Comparison of ENCODE assay signal across 1 cellular context in genomic region chr16:5398203-5398602, GRCh38.
TF ChIP-seq lines count a peak whose summit lies in the region.

No MANE protein-coding gene starts in this region.

TF ChIP-seq in HepG2, 621 proteins besides CTCF, POLR2A, EP300 and RAD21 (continued from another document):
- TF ChIP-seq ZNF800 (CRISPR knock-in tag; IDR thresholded peaks at IDR 0.05) = no peak
- TF ChIP-seq THAP8 (CRISPR knock-in tag; IDR thresholded peaks at IDR 0.05; ENCODE audit: borderline replicate concordance) = no peak
- peak; percentile 79; the same call in 1 of the 2 replicates for TF ChIP-seq TRIM22 (IDR thresholded peaks at IDR 0.05)
- TF ChIP-seq DPF2 (CRISPR knock-in tag; IDR thresholded peaks at IDR 0.05; ENCODE audit: borderline replicate concordance, low read depth) = no peak
- TF ChIP-seq CERS6 (CRISPR knock-in tag; IDR thresholded peaks at IDR 0.05) = no peak
- TF ChIP-seq ZNF441 (CRISPR knock-in tag; IDR thresholded peaks at IDR 0.05; ENCODE audit: borderline replicate concordance) = no peak
- TF ChIP-seq ZNF256 (CRISPR knock-in tag; conservative IDR thresholded peaks at IDR 0.05) = no peak
- no peak for TF ChIP-seq ZNF142 (CRISPR knock-in tag; IDR thresholded peaks at IDR 0.05)
- TF ChIP-seq NPAS2 (CRISPR knock-in tag; IDR thresholded peaks at IDR 0.05; ENCODE audit: borderline replicate concordance) = no peak
- TF ChIP-seq KDM6A (CRISPR knock-in tag; IDR thresholded peaks at IDR 0.05; ENCODE audit: low read depth) = no peak
- TF ChIP-seq ZNF614 (CRISPR knock-in tag; IDR thresholded peaks at IDR 0.05; ENCODE audit: borderline replicate concordance) = no peak
- TF ChIP-seq NBN (conservative IDR thresholded peaks at IDR 0.05) = peak; percentile 97; the same call in 1 of the 2 replicates
- no peak for TF ChIP-seq ZMAT3 (CRISPR knock-in tag; conservative IDR thresholded peaks at IDR 0.05)
- TF ChIP-seq ZNF207 (IDR thresholded peaks at IDR 0.05; ENCODE audit: borderline replicate concordance) = 0 out of 2 replicates have a peak, but pooled peaks have one; percentile 83
- TF ChIP-seq ZBTB42 (CRISPR knock-in tag; IDR thresholded peaks at IDR 0.05) = no peak
- no peak for TF ChIP-seq ZNF468 (CRISPR knock-in tag; IDR thresholded peaks at IDR 0.05)
- 0 out of 2 replicates have a peak, but pooled peaks have one; percentile 34 for TF ChIP-seq FOXA1 (IDR thresholded peaks at IDR 0.05)
- TF ChIP-seq FOXA1 (CRISPR knock-in tag; IDR thresholded peaks at IDR 0.05) = no peak
- no peak for TF ChIP-seq YEATS4 (CRISPR knock-in tag; IDR thresholded peaks at IDR 0.05; ENCODE audit: borderline replicate concordance)
- TF ChIP-seq AGO1 (IDR thresholded peaks at IDR 0.05; ENCODE audit: low read depth, low read length, poor library complexity, severe bottlenecking) = no peak
- no peak for TF ChIP-seq ZNF367 (CRISPR knock-in tag; IDR thresholded peaks at IDR 0.05; ENCODE audit: borderline replicate concordance)
- no peak; the same call in 1 of the 2 replicates for TF ChIP-seq CREB1 (IDR thresholded peaks at IDR 0.05)
- TF ChIP-seq CREB1 (CRISPR knock-in tag; IDR thresholded peaks at IDR 0.05) = no peak
- no peak for TF ChIP-seq ZNF740 (CRISPR knock-in tag; IDR thresholded peaks at IDR 0.05)
- TF ChIP-seq ZNF282 (IDR thresholded peaks at IDR 0.05; ENCODE audit: partially characterized antibody) = peak; percentile 84
- TF ChIP-seq NONO (IDR thresholded peaks at IDR 0.05) = no peak
- TF ChIP-seq NONO (CRISPR knock-in tag; conservative IDR thresholded peaks at IDR 0.05) = no peak
- TF ChIP-seq MTF1 (CRISPR knock-in tag; IDR thresholded peaks at IDR 0.05) = no peak
- no peak for TF ChIP-seq ZSCAN22 (CRISPR knock-in tag; IDR thresholded peaks at IDR 0.05)
- 0 out of 2 replicates have a peak, but pooled peaks have one; percentile 80 for TF ChIP-seq PLRG1 (conservative IDR thresholded peaks at IDR 0.05)
- TF ChIP-seq DNMT1 (CRISPR knock-in tag; IDR thresholded peaks at IDR 0.05) = no peak
